In genomic region chr1:206684003-206684402, GRCh38 we compare ENCODE assay signal across 1 cellular context.
TF ChIP-seq lines count a peak whose summit lies in the region.

No MANE protein-coding gene starts in this region.

TF ChIP-seq in GM12878, 131 proteins besides CTCF, POLR2A, EP300 and RAD21 (continued from another document):
- TF ChIP-seq GATAD2B (conservative IDR thresholded peaks at IDR 0.05; ENCODE audit: low read depth) (no peak), EZH2 (IDR thresholded peaks at IDR 0.05; ENCODE audit: borderline replicate concordance, control insufficient read depth, low read depth, low read length) (no peak), RUNX3 (IDR thresholded peaks at IDR 0.05; ENCODE audit: low read length) (0 out of 2 replicates have a peak, but pooled peaks have one; percentile 16)
